Comparison of ENCODE assay signal across 8 cellular contexts in the genomic region with DNA sequence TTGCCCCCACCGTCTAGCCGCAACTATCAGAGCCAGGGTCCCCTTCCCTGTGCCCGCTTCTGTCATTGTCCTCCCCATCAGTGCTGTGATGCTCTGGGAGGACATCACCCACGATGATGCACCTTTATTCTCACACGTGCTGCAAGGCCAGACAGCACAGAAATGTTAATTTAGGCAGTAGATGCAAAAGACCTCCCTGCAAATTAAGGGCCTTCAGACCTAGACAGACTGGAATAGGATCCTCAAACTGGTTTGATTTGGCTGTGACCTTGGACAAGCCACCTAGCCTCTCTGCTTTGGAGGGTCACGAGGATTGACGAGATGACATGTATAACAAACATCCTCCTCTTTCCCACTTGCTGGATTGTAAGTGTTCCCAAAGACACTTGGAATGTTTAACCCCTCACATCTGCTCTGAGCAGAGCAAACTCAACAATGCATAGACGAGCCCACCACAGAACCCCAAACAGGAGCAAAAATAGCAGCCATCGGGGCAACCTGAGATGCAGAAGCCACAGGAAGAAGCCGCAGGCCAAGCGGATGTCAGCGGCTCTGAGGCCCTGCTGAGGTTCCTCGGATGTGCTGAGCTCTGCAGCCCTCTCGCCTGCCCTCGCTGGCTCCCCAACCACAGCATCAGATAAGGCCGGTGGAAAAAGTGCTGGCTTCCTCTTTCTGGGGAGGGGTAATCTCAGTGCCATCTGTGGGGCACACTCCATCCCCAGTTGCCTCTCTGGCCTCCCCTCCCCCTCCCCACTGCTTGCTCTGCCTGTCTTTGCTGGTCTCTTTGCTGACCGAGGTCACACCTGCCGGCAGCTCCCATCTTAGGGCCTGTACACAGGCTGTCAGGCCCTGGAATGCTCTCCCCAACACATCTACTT.
DNase-seq lines count a peak whose midpoint lies in the region; ATAC-seq and TF ChIP-seq lines count a peak whose summit lies in the region.

No MANE protein-coding gene starts in this region.

- no peak overlapping the region for H3K4me3 ChIP-seq in brain microvascular endothelial cell (ENCODE audit: low read depth, low read length)

- ATAC-seq in GM18868 (IDR thresholded peaks at IDR 0.05; ENCODE audit: unreplicated experiment) (peak; percentile 60), HG03159 (IDR thresholded peaks at IDR 0.05; ENCODE audit: unreplicated experiment) (peak; percentile 60)

- no peaks in the 10 kb centered on the region for H3K36me3 ChIP-seq in brain microvascular endothelial cell (replicated peaks)

- DNase-seq in UCSD-AML1 (lab: John Stamatoyannopoulos, UW; ENCODE audit: unreplicated experiment) (peak; percentile 84), brain microvascular endothelial cell (peak; percentile 54), NCI-H1417 (lab: John Stamatoyannopoulos, UW) (no peak), NCI-H1092 treated with DMSO at 0.1 percent for 48 hours (lab: John Stamatoyannopoulos, UW) (no peak), pons (ENCODE audit: low spot score) (no peak)
- peak; percentile 37 to 62 (median 44) for DNase-seq in stimulated activated CD4-positive, alpha-beta T cell treated with anti-CD3 and anti-CD28 coated beads, TNF-alpha, amount 100 ng/mL, for 48 hours (ENCODE audit: low read depth in 3 of 3)

- in situ Hi-C loops in brain microvascular endothelial cell (cut with HindIII; ENCODE audit: low pct_ligation_motif_present, low sequenced_read_pairs) = no loop called here

- H3K27ac ChIP-seq in brain microvascular endothelial cell = no peak overlapping the region

- no peaks in the 10 kb centered on the region for H3K27me3 ChIP-seq in brain microvascular endothelial cell (replicated peaks)

- TF ChIP-seq CTCF in brain microvascular endothelial cell (IDR thresholded peaks at IDR 0.05; ENCODE audit: low read depth, low read length, missing control alignments) = no peak

Comparison
In these comparisons a context has a peak if more than half of its experiments do, and no peak if none do; other contexts are left out.
1. DNase-seq: peak in UCSD-AML1 (single experiment), brain microvascular endothelial cell (single experiment) and stimulated activated CD4-positive, alpha-beta T cell treated with anti-CD3 and anti-CD28 coated beads, TNF-alpha, amount 100 ng/mL, for 48 hours (3 of 3); none in NCI-H1417 (0 of 3), NCI-H1092 treated with DMSO at 0.1 percent for 48 hours (single experiment) and pons (single experiment).